Comparison of ENCODE assay signal across 35 cellular contexts in the genomic region with DNA sequence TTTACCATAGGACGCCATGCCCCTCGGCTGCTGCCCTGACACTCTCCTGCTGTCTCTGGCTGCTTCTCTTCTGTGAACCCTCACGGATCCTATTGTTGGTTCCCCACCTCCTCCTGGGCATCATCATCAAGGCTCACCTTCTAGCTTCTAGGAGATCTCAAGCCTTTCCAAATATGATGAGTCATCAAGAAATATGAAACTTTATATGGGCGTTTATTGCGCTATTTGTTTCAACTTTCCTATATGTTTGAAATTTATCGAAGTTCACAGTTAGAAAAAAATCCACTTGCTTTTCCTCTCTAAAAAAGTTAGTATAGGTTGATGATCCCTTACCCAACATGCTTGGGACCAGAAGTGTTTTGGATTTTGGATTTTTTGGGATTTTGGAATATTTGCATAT.
"Had no signal": no experiment of that assay in that cellular context is flagged by ENCODE, and none has a peak within 500 bp of the region (broad histone marks: within the 10 kb centered on the region; RNA-seq: fewer than 3 reads in every experiment).

No MANE protein-coding gene starts in this region.

- H3K27ac ChIP-seq: adrenal gland, breast epithelium, cardiac muscle cell, colonic mucosa, epithelial cell of prostate, esophagus squamous epithelium, gastroesophageal sphincter had no signal

- H3K9me3 ChIP-seq: adrenal gland, colonic mucosa, esophagus squamous epithelium, gastroesophageal sphincter had no signal

- DNase-seq: activated CD4-positive, alpha-beta memory T cell treated with anti-CD3 and anti-CD28 coated beads for 36 hours; activated CD4-positive, alpha-beta T cell treated with anti-CD3 and anti-CD28 coated beads for 36 hours; activated CD4-positive, alpha-beta T cell treated with anti-CD3 and anti-CD28 coated beads, Interleukin-2, amount 10 ng/mL, durations not matched to agents 24 days and 14 days; activated CD4-positive, CD25-positive, alpha-beta regulatory T cell; activated CD4-positive, CD25-positive, alpha-beta regulatory T cell treated with anti-CD3 and anti-CD28 coated beads, Interleukin-2, amount 50 U/mL, for 72 hours; activated CD8-positive, alpha-beta memory T cell treated with anti-CD3 and anti-CD28 coated beads, Interleukin-2, amount 10 ng/mL, durations not matched to agents 7 days and 5 days; activated CD8-positive, alpha-beta memory T cell treated with anti-CD3 and anti-CD28 coated beads, Interleukin-2, amount 50 U/mL, for 4 hours; activated CD8-positive, alpha-beta T cell treated with anti-CD3 and anti-CD28 coated beads, Interleukin-2, amount 10 ng/mL, durations not matched to agents 7 days and 5 days; activated effector memory CD4-positive, alpha-beta T cell treated with anti-CD3 and anti-CD28 coated beads, Interleukin-2, amount 50 U/mL, for 16 hours; activated naive CD4-positive, alpha-beta T cell treated with anti-CD3 and anti-CD28 coated beads for 36 hours; activated naive CD8-positive, alpha-beta T cell treated with anti-CD3 and anti-CD28 coated beads for 36 hours; activated naive CD8-positive, alpha-beta T cell treated with anti-CD3 and anti-CD28 coated beads, Interleukin-2, amount 50 U/mL, for 24 hours; activated T-cell treated with anti-CD3 and anti-CD28 coated beads, Interleukin-2, amount 50 U/mL, for 1 hour; activated T-cell treated with anti-CD3 and anti-CD28 coated beads, Interleukin-2, amount 50 U/mL, for 48 hours; adrenal gland; amygdala; aorta; central memory CD4-positive, alpha-beta T cell; cerebellar nuclear complex; colonic mucosa; effector CD8-positive, alpha-beta T cell; esophagus squamous epithelium; foreskin melanocyte; head of caudate nucleus; T-helper 2 cell had no signal

- H3K36me3 ChIP-seq: adrenal gland, breast epithelium, cardiac muscle cell, colonic mucosa, esophagus squamous epithelium had no signal

- H3K27me3 ChIP-seq: adrenal gland, breast epithelium, cardiac muscle cell, colonic mucosa, gastroesophageal sphincter had no signal

- H3K27ac Mint-ChIP-seq: activated CD4-positive, alpha-beta memory T cell treated with anti-CD3 and anti-CD28 coated beads for 36 hours; activated CD4-positive, alpha-beta T cell treated with anti-CD3 and anti-CD28 coated beads for 36 hours; activated CD4-positive, alpha-beta T cell treated with anti-CD3 and anti-CD28 coated beads, Interleukin-2, amount 10 ng/mL, durations not matched to agents 24 days and 14 days; activated CD8-positive, alpha-beta memory T cell treated with anti-CD3 and anti-CD28 coated beads, Interleukin-2, amount 10 ng/mL, durations not matched to agents 7 days and 5 days; activated CD8-positive, alpha-beta T cell treated with anti-CD3 and anti-CD28 coated beads, Interleukin-2, amount 10 ng/mL, durations not matched to agents 7 days and 5 days; activated naive CD4-positive, alpha-beta T cell treated with anti-CD3 and anti-CD28 coated beads for 36 hours; activated naive CD4-positive, alpha-beta T cell treated with anti-CD3 and anti-CD28 coated beads, Interleukin-2, amount 50 U/mL, for 24 hours; activated naive CD8-positive, alpha-beta T cell treated with anti-CD3 and anti-CD28 coated beads for 36 hours; activated naive CD8-positive, alpha-beta T cell treated with anti-CD3 and anti-CD28 coated beads, Interleukin-2, amount 50 U/mL, for 24 hours; activated T-helper 1 cell treated with anti-CD3 and anti-CD28 coated beads, Interleukin-12 subunit alpha, Interleukin-12 subunit beta, Interleukin-2, Interleukin-4 antibody, amounts not matched to agents 30 ng/mL and 10 ng/mL and 1 ng/mL, durations not matched to agents 14 hours and 24 hours and 36 hours; activated T-helper 2 cell treated with anti-CD3 and anti-CD28 coated beads, Interferon-gamma antibody, Interleukin-2, Interleukin-4, amounts not matched to agents 10 μg/mL and 5 μg/mL and 100 μg/mL, durations not matched to agents 14 hours and 24 hours and 36 hours; brain had no signal

- H3K4me3 ChIP-seq: adrenal gland, breast epithelium, cardiac muscle cell, colonic mucosa, esophagus squamous epithelium, gastroesophageal sphincter had no signal

- H3K9me3 Mint-ChIP-seq: activated naive CD4-positive, alpha-beta T cell treated with anti-CD3 and anti-CD28 coated beads, Interleukin-2, amount 50 U/mL, for 24 hours had no signal

- H3K4me1 ChIP-seq: breast epithelium, colonic mucosa had no signal

- FAIRE-seq: endometrium, endothelial cell of umbilical vein had no signal

- H3K4me3 Mint-ChIP-seq: activated CD4-positive, alpha-beta memory T cell treated with anti-CD3 and anti-CD28 coated beads for 36 hours; activated CD4-positive, alpha-beta T cell treated with anti-CD3 and anti-CD28 coated beads for 36 hours; activated CD4-positive, alpha-beta T cell treated with anti-CD3 and anti-CD28 coated beads, Interleukin-2, amount 10 ng/mL, durations not matched to agents 24 days and 14 days; activated CD8-positive, alpha-beta memory T cell treated with anti-CD3 and anti-CD28 coated beads, Interleukin-2, amount 10 ng/mL, durations not matched to agents 7 days and 5 days; activated CD8-positive, alpha-beta T cell treated with anti-CD3 and anti-CD28 coated beads, Interleukin-2, amount 10 ng/mL, durations not matched to agents 7 days and 5 days; activated naive CD4-positive, alpha-beta T cell treated with anti-CD3 and anti-CD28 coated beads for 36 hours; activated naive CD4-positive, alpha-beta T cell treated with anti-CD3 and anti-CD28 coated beads, Interleukin-2, amount 50 U/mL, for 24 hours; activated naive CD8-positive, alpha-beta T cell treated with anti-CD3 and anti-CD28 coated beads for 36 hours; activated naive CD8-positive, alpha-beta T cell treated with anti-CD3 and anti-CD28 coated beads, Interleukin-2, amount 50 U/mL, for 24 hours; activated T-helper 1 cell treated with anti-CD3 and anti-CD28 coated beads, Interleukin-12 subunit alpha, Interleukin-12 subunit beta, Interleukin-2, Interleukin-4 antibody, amounts not matched to agents 30 ng/mL and 10 ng/mL and 1 ng/mL, durations not matched to agents 14 hours and 24 hours and 36 hours; brain had no signal

- ATAC-seq: activated CD4-positive, alpha-beta T cell treated with anti-CD3 and anti-CD28 coated beads for 36 hours; activated CD8-positive, alpha-beta memory T cell treated with anti-CD3 and anti-CD28 coated beads, Interleukin-2, amount 10 ng/mL, durations not matched to agents 7 days and 5 days; activated CD8-positive, alpha-beta T cell treated with anti-CD3 and anti-CD28 coated beads, Interleukin-2, amount 10 ng/mL, durations not matched to agents 7 days and 5 days; activated naive CD8-positive, alpha-beta T cell treated with anti-CD3 and anti-CD28 coated beads, Interleukin-2, amount 50 U/mL, for 24 hours; gastroesophageal sphincter had no signal
